ENCODE assay signal across 1 cellular context in the genomic region with DNA sequence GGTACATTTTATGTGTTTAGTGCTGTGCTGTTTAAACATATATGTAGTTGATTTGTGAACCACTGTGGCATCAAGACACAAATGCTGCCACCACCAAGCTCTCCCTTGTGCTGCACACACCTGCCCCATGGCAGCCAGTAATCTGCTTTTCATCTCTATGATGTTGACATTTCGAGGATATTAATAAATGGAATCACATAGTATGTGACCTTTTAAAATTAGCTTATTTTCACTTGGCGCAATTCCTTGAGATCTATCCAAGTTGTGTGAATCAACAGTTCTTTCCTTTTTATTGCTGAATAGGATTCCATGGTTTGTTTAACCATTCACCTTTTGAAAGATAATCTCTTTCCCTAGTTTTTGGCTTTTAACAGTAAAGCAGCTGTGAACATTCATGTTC.
TF ChIP-seq lines count a peak whose summit lies in the region.

No MANE protein-coding gene starts in this region.

TF ChIP-seq in SK-N-SH treated with all-trans-retinoic acid at 6 μM for 48 hours, 23 proteins besides CTCF, POLR2A, EP300 and RAD21 (continued from another document):
- no peak for TF ChIP-seq TOX (CRISPR knock-in tag; IDR thresholded peaks at IDR 0.05; ENCODE audit: borderline replicate concordance)
- TF ChIP-seq, protein P1, sequence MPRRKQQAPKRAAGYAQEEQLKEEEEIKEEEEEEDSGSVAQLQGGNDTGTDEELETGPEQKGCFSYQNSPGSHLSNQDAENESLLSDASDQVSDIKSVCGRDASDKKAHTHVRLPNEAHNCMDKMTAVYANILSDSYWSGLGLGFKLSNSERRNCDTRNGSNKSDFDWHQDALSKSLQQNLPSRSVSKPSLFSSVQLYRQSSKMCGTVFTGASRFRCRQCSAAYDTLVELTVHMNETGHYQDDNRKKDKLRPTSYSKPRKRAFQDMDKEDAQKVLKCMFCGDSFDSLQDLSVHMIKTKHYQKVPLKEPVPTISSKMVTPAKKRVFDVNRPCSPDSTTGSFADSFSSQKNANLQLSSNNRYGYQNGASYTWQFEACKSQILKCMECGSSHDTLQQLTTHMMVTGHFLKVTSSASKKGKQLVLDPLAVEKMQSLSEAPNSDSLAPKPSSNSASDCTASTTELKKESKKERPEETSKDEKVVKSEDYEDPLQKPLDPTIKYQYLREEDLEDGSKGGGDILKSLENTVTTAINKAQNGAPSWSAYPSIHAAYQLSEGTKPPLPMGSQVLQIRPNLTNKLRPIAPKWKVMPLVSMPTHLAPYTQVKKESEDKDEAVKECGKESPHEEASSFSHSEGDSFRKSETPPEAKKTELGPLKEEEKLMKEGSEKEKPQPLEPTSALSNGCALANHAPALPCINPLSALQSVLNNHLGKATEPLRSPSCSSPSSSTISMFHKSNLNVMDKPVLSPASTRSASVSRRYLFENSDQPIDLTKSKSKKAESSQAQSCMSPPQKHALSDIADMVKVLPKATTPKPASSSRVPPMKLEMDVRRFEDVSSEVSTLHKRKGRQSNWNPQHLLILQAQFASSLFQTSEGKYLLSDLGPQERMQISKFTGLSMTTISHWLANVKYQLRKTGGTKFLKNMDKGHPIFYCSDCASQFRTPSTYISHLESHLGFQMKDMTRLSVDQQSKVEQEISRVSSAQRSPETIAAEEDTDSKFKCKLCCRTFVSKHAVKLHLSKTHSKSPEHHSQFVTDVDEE (CRISPR knock-in tag; IDR thresholded peaks at IDR 0.05), result no peak
- TF ChIP-seq, protein P2, sequence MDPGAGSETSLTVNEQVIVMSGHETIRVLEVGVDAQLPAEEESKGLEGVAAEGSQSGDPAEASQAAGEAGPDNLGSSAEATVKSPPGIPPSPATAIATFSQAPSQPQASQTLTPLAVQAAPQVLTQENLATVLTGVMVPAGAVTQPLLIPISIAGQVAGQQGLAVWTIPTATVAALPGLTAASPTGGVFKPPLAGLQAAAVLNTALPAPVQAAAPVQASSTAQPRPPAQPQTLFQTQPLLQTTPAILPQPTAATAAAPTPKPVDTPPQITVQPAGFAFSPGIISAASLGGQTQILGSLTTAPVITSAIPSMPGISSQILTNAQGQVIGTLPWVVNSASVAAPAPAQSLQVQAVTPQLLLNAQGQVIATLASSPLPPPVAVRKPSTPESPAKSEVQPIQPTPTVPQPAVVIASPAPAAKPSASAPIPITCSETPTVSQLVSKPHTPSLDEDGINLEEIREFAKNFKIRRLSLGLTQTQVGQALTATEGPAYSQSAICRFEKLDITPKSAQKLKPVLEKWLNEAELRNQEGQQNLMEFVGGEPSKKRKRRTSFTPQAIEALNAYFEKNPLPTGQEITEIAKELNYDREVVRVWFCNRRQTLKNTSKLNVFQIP (CRISPR knock-in tag; IDR thresholded peaks at IDR 0.05; ENCODE audit: borderline replicate concordance, low read depth), result no peak
- TF ChIP-seq, protein P3, sequence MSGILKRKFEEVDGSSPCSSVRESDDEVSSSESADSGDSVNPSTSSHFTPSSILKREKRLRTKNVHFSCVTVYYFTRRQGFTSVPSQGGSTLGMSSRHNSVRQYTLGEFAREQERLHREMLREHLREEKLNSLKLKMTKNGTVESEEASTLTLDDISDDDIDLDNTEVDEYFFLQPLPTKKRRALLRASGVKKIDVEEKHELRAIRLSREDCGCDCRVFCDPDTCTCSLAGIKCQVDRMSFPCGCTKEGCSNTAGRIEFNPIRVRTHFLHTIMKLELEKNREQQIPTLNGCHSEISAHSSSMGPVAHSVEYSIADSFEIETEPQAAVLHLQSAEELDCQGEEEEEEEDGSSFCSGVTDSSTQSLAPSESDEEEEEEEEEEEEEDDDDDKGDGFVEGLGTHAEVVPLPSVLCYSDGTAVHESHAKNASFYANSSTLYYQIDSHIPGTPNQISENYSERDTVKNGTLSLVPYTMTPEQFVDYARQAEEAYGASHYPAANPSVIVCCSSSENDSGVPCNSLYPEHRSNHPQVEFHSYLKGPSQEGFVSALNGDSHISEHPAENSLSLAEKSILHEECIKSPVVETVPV (CRISPR knock-in tag; IDR thresholded peaks at IDR 0.05), result no peak
